Comparison of ENCODE assay signal across 8 cellular contexts in genomic region chr16:29807426-29808218, GRCh38. TPM values are rescaled to one million over a fixed set of nuclear protein-coding genes. Genes with fewer than 3 reads are reported as not detected.
DNase-seq lines count a peak whose midpoint lies in the region; TF ChIP-seq lines count a peak whose summit lies in the region.

No MANE protein-coding gene starts in this region.

- peaks cover 33% of the 10 kb centered on the region for H3K23me2 ChIP-seq in H9 (ENCODE audit: insufficient read length, low read depth, low read length, poor library complexity, severe bottlenecking)

- H3K9ac ChIP-seq in H9 (ENCODE audit: extremely low read depth, insufficient read length, low read length) = peak overlapping the region; percentile 27

- peak overlapping the region; percentile 4 for H3K14ac ChIP-seq in H9 (ENCODE audit: insufficient read depth, low read length)

- intact Hi-C loops in spleen (cut with DNase I; ENCODE audit: low total_unique reads) = no loop called here

- H4K91ac ChIP-seq in H9 (ENCODE audit: insufficient read length, low read depth, low read length) = no peak overlapping the region

- TF ChIP-seq CTCF in H9 (conservative IDR thresholded peaks at IDR 0.05) (peak; percentile 55), spleen (IDR thresholded peaks at IDR 0.05 in 8 of 11, conservative IDR thresholded peaks at IDR 0.05 in 3 of 11) (peak in 9 of 11 experiments; percentile 24 to 69 (median 43))

- peak overlapping the region; percentile 45 to 92 (median 56) for H3K4me3 ChIP-seq in spleen

- no peak overlapping the region for H4K8ac ChIP-seq in H9 (replicated peaks; ENCODE audit: insufficient read length, low read depth, low read length)

- H3K27me3 ChIP-seq in H9 (ENCODE audit: insufficient read depth, low read length) = no peaks in the 10 kb centered on the region
- peaks cover 0 to 14% (median 10%) of the 10 kb centered on the region in 7 donors for H3K27me3 ChIP-seq in spleen (replicated peaks in 1 of 7)

- H3K9me3 ChIP-seq in H9 (ENCODE audit: control insufficient read depth, low read depth, low read length) = no peaks in the 10 kb centered on the region
- no peaks in the 10 kb centered on the region for H3K9me3 ChIP-seq in spleen

- no peak overlapping the region for H2AK5ac ChIP-seq in H9 (ENCODE audit: insufficient read length, low read length)

- WGBS in H9 (ENCODE audit: extremely low coverage, insufficient read length, low lambda C conversion rate) = no CpG with 5 or more reads among the region's 69 CpGs
- 0 to 1% (median 0%) methylated on average over 17 to 69 of the region's 69 CpGs for WGBS in spleen, 5 donors

- no peaks in the 10 kb centered on the region for H4K20me1 ChIP-seq in H9 (ENCODE audit: control insufficient read depth, insufficient read depth, insufficient read length)

- H3K79me1 ChIP-seq in H9 (ENCODE audit: insufficient read depth, low read depth, low read length, poor library complexity, severe bottlenecking) = no peaks in the 10 kb centered on the region

- H3K27me3 Mint-ChIP-seq in H9 (ENCODE audit: low read depth) = peaks cover 1% of the 10 kb centered on the region

- peak overlapping the region; percentile 29 for H3K18ac ChIP-seq in H9 (ENCODE audit: insufficient read length, low read depth, low read length)

- TF ChIP-seq POLR2A in spleen (IDR thresholded peaks at IDR 0.05) = peak in 1 of 3 donors; percentile 5

- H2BK15ac ChIP-seq in H9 (ENCODE audit: low read depth, low read length) = no peak overlapping the region

- H3K27ac ChIP-seq in H9 (ENCODE audit: insufficient read length, low read depth, low read length) (no peak overlapping the region), caudate nucleus (ENCODE audit: low read depth, low read length) (peak overlapping the region; percentile 93), spleen (peak overlapping the region; percentile 88 to 100 (median 94))

- H4K5ac ChIP-seq in H9 (ENCODE audit: insufficient read length, low read depth, low read length) = no peak overlapping the region

- H2BK5ac ChIP-seq in H9 (ENCODE audit: insufficient read length, low read length) = no peak overlapping the region

- DNase-seq in COLO668 (lab: John Stamatoyannopoulos, UW; ENCODE audit: unreplicated experiment) = peak; percentile 85
- DNase-seq in H9 = peak; percentile 88
- DNase-seq in NCI-H345 (lab: John Stamatoyannopoulos, UW) = peak; percentile 89
- peak; percentile 63 to 79 (median 76) for DNase-seq in activated CD4-positive, CD25-positive, alpha-beta regulatory T cell (lab: John Stamatoyannopoulos, UW)
- peak in 58 of 61 donors; percentile 39 to 95 (median 81) for DNase-seq in caudate nucleus (lab: John Stamatoyannopoulos, UW)
- DNase-seq in iris pigment epithelial cell (ENCODE audit: low read depth) = peak; percentile 93
- DNase-seq in spleen = peak; percentile 97
- DNase-seq in HPDE6-E6E7 (ENCODE audit: extremely low spot score) = no peak

- no peak overlapping the region for H2BK12ac ChIP-seq in H9 (ENCODE audit: insufficient read length, low read depth, low read length)

- H3K9me3 Mint-ChIP-seq in H9 = no peaks in the 10 kb centered on the region; a peak in 1 of 5 replicates

- no peak overlapping the region for H3K56ac ChIP-seq in H9 (ENCODE audit: insufficient read length, low read depth, low read length)

- peaks cover 0 to 36% (median 19%) of the 10 kb centered on the region in 6 donors for H3K36me3 ChIP-seq in spleen

- peak overlapping the region; percentile 85 for H3K4me2 ChIP-seq in H9 (ENCODE audit: insufficient read depth, insufficient read length, low read length)

- H2BK20ac ChIP-seq in H9 (ENCODE audit: low read depth, low read length, poor library complexity, severe bottlenecking) = no peak overlapping the region

- H3K27ac Mint-ChIP-seq in H9 = peak overlapping the region; percentile 83 to 94 (median 91)

- H3K4ac ChIP-seq in H9 (ENCODE audit: low read depth, low read length) = no peak overlapping the region

- peak overlapping the region; percentile 85 for H3K4me3 Mint-ChIP-seq in H9

- peaks cover 14 to 52% (median 27%) of the 10 kb centered on the region in 3 experiments for H3K36me3 Mint-ChIP-seq in H9 (ENCODE audit: insufficient read depth in 1 of 3, low read depth in 3 of 3)

- H3K23ac ChIP-seq in H9 (ENCODE audit: insufficient read length, low read depth, low read length) = no peak overlapping the region

- no peak overlapping the region for H2BK120ac ChIP-seq in H9 (ENCODE audit: low read depth, low read length, poor library complexity, severe bottlenecking)

- no peak overlapping the region for H2AFZ ChIP-seq in H9 (ENCODE audit: low read length)

- H3K79me2 ChIP-seq in H9 (ENCODE audit: insufficient read depth, low read length) = peaks cover 2% of the 10 kb centered on the region; the same call in 1 of the 2 replicates

- no peaks in the 10 kb centered on the region; the same call in 1 of the 2 replicates for H3K4me1 ChIP-seq in H9 (ENCODE audit: insufficient read depth, low read length)
- H3K4me1 ChIP-seq in spleen = peaks cover 52 to 72% (median 69%) of the 10 kb centered on the region in 6 donors

- H3K4me1 Mint-ChIP-seq in H9 = peaks cover 47 to 57% of the 10 kb centered on the region in 2 experiments

- H3T11ph ChIP-seq in H9 (ENCODE audit: low read length) = no peak overlapping the region

RNA-seq across cellular contexts. Expression of gene MAZ, which starts 1.3 kb away (rescaled TPM):
- total RNA-seq in H9 (2021) (412 and 414 TPM in 2 replicates), spleen (100 to 1,000 TPM in 4 of 7 donors, 10 to 100 TPM in 3; 82.7 to 157 (median 125) TPM)
- polyA plus RNA-seq in spleen = 100 to 1,000 TPM in 2 of 3 donors, 10 to 100 TPM in 1; 92.2 to 145 (median 100) TPM

RNA-seq across cellular contexts. Expression of gene PRRT2, which starts 4.4 kb away (rescaled TPM):
- 10.7 and 14.6 TPM in 2 replicates for total RNA-seq in H9 (2021)
- total RNA-seq in spleen = 1 to 10 TPM in 2 of 7 donors, under 1 TPM in 3, not detected in 2; 0.29 to 2.1 (median 0.77) TPM
- under 1 TPM; 0.15 to 0.67 (median 0.22) TPM for polyA plus RNA-seq in spleen

RNA-seq across cellular contexts. Expression of gene PAGR1, which starts 8.3 kb away (rescaled TPM):
- total RNA-seq in H9 (2021) = 65.3 and 67.8 TPM in 2 replicates
- total RNA-seq in spleen = 10 to 100 TPM; 17.3 to 43.9 (median 23.6) TPM
- 10 to 100 TPM; 28.8 to 46.4 (median 37.9) TPM for polyA plus RNA-seq in spleen

RNA-seq across cellular contexts. Expression of gene MVP, which starts 12.6 kb away (rescaled TPM):
- total RNA-seq in H9 (2021) (2.5 and 3.1 TPM in 2 replicates), spleen (100 to 1,000 TPM; 103 to 200 (median 160) TPM)
- 100 to 1,000 TPM in 1 of 3 donors, 10 to 100 TPM in 2; 72.3 to 153 (median 90.9) TPM for polyA plus RNA-seq in spleen

RNA-seq across cellular contexts. Expression of gene KIF22, which starts 17.1 kb away (rescaled TPM):
- total RNA-seq in H9 (2021) (148 and 151 TPM in 2 replicates), spleen (10 to 100 TPM; 26.6 to 45.1 (median 36.2) TPM)
- polyA plus RNA-seq in spleen = 10 to 100 TPM; 47.4 to 59.2 (median 56.4) TPM
